ENCODE assay signal across 20 cellular contexts in the genomic region with DNA sequence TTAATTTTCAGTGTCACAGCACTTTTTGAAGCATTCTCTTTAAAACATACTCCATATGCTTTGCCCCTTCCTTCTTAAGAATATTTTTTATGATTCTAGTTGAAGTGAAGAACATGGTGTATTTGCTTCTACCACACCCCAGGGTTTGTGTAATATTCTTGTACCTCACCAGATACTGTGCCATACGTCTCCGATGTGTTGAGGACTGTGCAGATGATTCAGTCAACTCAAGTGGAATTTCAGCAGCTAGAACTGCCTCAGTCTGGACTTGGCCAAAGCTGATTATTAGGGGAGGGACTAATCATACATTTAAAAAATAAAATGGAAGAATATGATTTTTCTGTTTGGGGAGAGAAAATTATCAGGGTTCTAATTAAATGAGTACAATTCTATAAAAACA.
"Had no signal": no experiment of that assay in that cellular context is flagged by ENCODE, and none has a peak within 500 bp of the region (broad histone marks: within the 10 kb centered on the region; RNA-seq: fewer than 3 reads in every experiment).

No MANE protein-coding gene starts in this region.

- H3K4me1 ChIP-seq: SJSA1 had no signal

- H3K4me3 ChIP-seq: SJSA1, SK-N-MC had no signal

- DNase-seq: Karpas-422, KG1, MM.1S, NCI-H1092 treated with DMSO at 0.1 percent for 48 hours, NCI-H1436, NCI-H187, NCI-H2029, NCI-H2081 treated with DMSO at 0.1 percent for 48 hours, NCI-H2171, NCI-H226, NCI-H446, NCI-H510A, NCI-H524 treated with DMSO at 0.1 percent for 48 hours, NCI-H69, NCI-H774, Right ventricle myocardium superior, RPMI8226, SIG-M5 had no signal

- H3K27me3 ChIP-seq: SJSA1 had no signal

- H3K9me3 ChIP-seq: SJSA1 had no signal

- H3K27ac ChIP-seq: SJSA1, SK-N-MC had no signal
